ENCODE assay signal across 1 cellular context in the genomic region with DNA sequence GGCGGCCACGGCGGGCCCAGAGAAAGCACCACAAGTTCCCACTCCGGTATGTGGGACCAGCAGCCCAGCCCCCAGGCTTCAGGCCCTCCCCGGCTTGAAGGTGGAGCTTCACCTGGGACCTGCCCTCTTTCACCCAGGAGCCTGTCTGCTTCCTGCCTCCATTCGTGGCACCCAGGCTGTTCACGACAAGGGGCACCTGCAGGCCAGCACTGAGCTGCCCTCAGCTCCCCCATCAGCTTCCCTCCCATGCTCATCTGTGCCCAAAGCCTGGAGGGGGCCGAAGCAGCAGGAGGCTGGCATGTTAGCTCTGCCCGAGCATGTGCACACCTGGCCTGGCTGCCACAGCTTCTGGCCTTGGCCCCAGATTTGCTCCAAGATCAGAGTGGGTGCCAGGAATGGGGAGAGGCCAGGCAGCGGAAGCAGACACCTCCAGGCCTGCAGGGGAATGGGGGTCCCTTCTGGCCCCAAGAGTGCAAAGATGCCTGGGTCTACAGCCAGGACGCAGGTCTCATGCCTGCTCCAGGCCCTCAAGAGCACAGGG.
TF ChIP-seq lines count a peak whose summit lies in the region.

No MANE protein-coding gene starts in this region.

TF ChIP-seq in H1, 55 proteins besides CTCF, POLR2A, EP300 and RAD21:
- TF ChIP-seq CHD1 (IDR thresholded peaks at IDR 0.05; ENCODE audit: low read depth, low read length) (no peak), POLR2AphosphoS5 (IDR thresholded peaks at IDR 0.05; ENCODE audit: low read depth, low read length) (no peak), SIX5 (IDR thresholded peaks at IDR 0.05; ENCODE audit: low read depth, low read length) (no peak), SIRT6 (IDR thresholded peaks at IDR 0.05; ENCODE audit: low read length) (no peak), SP1 (IDR thresholded peaks at IDR 0.05; ENCODE audit: low read depth, low read length) (no peak), TAF7 (optimal IDR thresholded peaks at IDR 0.05; ENCODE audit: borderline replicate concordance, low read depth, low read length) (no peak), CBX5 (IDR thresholded peaks at IDR 0.05; ENCODE audit: low read depth, low read length) (no peak), TCF12 (IDR thresholded peaks at IDR 0.05; ENCODE audit: low read depth, low read length) (no peak), USF2 (IDR thresholded peaks at IDR 0.05; ENCODE audit: low read length) (no peak), TAF1 (IDR thresholded peaks at IDR 0.05; ENCODE audit: low read depth, low read length) (no peak), SAP30 (IDR thresholded peaks at IDR 0.05; ENCODE audit: insufficient read depth, insufficient replicate concordance, low read length) (no peak)
